Comparison of ENCODE assay signal across 8 cellular contexts in the genomic region with DNA sequence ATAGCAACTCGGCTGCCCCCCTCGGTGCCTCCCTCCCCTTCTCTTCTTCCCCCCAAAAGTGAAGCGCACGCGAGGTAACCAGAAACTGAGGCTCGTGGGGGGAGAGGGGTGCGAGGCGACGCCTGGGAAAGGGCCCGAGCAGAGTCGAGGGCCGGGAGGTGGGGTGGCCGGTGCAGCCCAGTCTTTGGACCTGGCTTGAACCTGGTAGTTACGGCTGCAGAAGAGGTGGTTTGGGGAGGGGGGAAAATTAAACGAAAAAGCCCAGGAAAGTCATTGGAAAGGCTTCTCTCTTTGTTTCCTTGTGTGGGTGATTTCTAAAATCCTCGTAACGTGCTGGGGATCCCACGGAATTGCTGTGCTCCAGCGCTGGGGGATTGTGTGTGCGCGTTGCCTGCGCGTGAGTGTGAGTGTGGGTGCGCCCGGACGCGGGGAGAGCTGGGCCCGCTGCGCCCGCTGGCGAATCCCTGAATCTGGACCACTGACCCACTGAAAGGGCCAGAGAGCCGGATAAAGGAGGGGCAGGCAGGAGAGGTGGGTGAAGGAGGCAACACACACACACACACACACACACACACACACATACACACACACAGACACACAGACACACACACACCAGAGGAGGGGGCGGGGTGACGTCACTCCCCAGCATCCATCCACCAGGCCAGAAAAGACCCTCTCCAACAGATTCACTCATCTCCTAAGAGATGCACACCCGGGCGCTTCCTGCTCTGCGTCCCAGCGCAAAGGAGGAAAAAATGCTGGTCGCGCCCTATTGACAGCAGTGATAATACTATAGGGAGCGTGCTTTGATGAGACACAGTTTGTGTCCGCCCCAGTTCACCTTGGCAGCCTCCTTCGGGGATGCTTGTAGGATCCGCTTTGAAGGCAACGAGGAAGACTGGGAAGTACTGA.
DNase-seq lines count a peak whose midpoint lies in the region; ATAC-seq, FAIRE-seq and TF ChIP-seq lines count a peak whose summit lies in the region.

No MANE protein-coding gene starts in this region.

- ATAC-seq in stimulated activated naive CD8-positive, alpha-beta T cell treated with anti-CD3 and anti-CD28 coated beads, Interleukin-15, Interleukin-2, amounts not matched to agents 100 U/mL and 50 U/mL, for 24 hours, result no peak
- no peak for ATAC-seq in naive thymus-derived CD4-positive, alpha-beta T cell
- no peak for ATAC-seq in HG03469 (IDR thresholded peaks at IDR 0.05; ENCODE audit: unreplicated experiment)

- intact Hi-C loops in naive thymus-derived CD4-positive, alpha-beta T cell (cut with micrococcal nuclease), result no loop called here

- peak overlapping the region; percentile 86 for H3K9ac ChIP-seq in endodermal cell (ENCODE audit: extremely low read depth, low read length, poor library complexity, severe bottlenecking)

- no peaks in the 10 kb centered on the region for H3K36me3 Mint-ChIP-seq in stimulated activated naive CD8-positive, alpha-beta T cell treated with anti-CD3 and anti-CD28 coated beads, Interleukin-15, Interleukin-2, amounts not matched to agents 100 ng/mL and 50 ng/mL, for 24 hours (ENCODE audit: low read depth)
- no peaks in the 10 kb centered on the region for H3K36me3 Mint-ChIP-seq in endodermal cell (ENCODE audit: low read depth)
- no peaks in the 10 kb centered on the region for H3K36me3 Mint-ChIP-seq in naive thymus-derived CD4-positive, alpha-beta T cell

- no peak for TF ChIP-seq CTCF in endodermal cell (conservative IDR thresholded peaks at IDR 0.05)

- peak overlapping the region; percentile 51 for H3K4me3 Mint-ChIP-seq in stimulated activated naive CD8-positive, alpha-beta T cell treated with anti-CD3 and anti-CD28 coated beads, Interleukin-15, Interleukin-2, amounts not matched to agents 100 ng/mL and 50 ng/mL, for 24 hours
- peak overlapping the region; percentile 91 for H3K4me3 Mint-ChIP-seq in endodermal cell
- peak overlapping the region; percentile 37 to 80 (median 69) for H3K4me3 Mint-ChIP-seq in naive thymus-derived CD4-positive, alpha-beta T cell

- H3K9me3 ChIP-seq in endodermal cell (ENCODE audit: control insufficient read depth, low read length), result no peaks in the 10 kb centered on the region
- no peaks in the 10 kb centered on the region for H3K9me3 ChIP-seq in naive thymus-derived CD4-positive, alpha-beta T cell (ENCODE audit: control insufficient read depth in 2 of 3, low read length in 3 of 3)
- no peaks in the 10 kb centered on the region for H3K9me3 ChIP-seq in MG63

- CTCF ChIA-PET in naive thymus-derived CD4-positive, alpha-beta T cell (lab: Charles Lee), result no interaction called here

- FAIRE-seq in RCC 7860 (lab: Jason Lieb, UNC), result no peak

- POLR2A ChIA-PET in naive thymus-derived CD4-positive, alpha-beta T cell (lab: Charles Lee), result no interaction called here

- WGBS in endodermal cell (ENCODE audit: insufficient coverage in 1 of 2, insufficient read length in 1 of 2), 2 experiments, result 34 to 70% methylated on average over 15 to 45 of the region's 45 CpGs

- peak overlapping the region; percentile 83 for H3K27ac ChIP-seq in endodermal cell (ENCODE audit: low read depth, low read length)
- H3K27ac ChIP-seq in naive thymus-derived CD4-positive, alpha-beta T cell (ENCODE audit: low read depth, low read length), result no peak overlapping the region

- H3K27ac Mint-ChIP-seq in stimulated activated naive CD8-positive, alpha-beta T cell treated with anti-CD3 and anti-CD28 coated beads, Interleukin-15, Interleukin-2, amounts not matched to agents 100 ng/mL and 50 ng/mL, for 24 hours, result no peak overlapping the region
- H3K27ac Mint-ChIP-seq in endodermal cell, result peak overlapping the region; percentile 55
- no peak overlapping the region for H3K27ac Mint-ChIP-seq in naive thymus-derived CD4-positive, alpha-beta T cell

- H3K27me3 ChIP-seq in endodermal cell (ENCODE audit: control insufficient read depth, insufficient read depth, low read length, poor library complexity, severe bottlenecking) (no peaks in the 10 kb centered on the region), MG63 (no peaks in the 10 kb centered on the region)
- peaks cover 0 to 2% of the 10 kb centered on the region in 2 donors for H3K27me3 ChIP-seq in naive thymus-derived CD4-positive, alpha-beta T cell (ENCODE audit: control insufficient read depth in 2 of 2, insufficient read depth in 2 of 2, low read length in 2 of 2)

- H3K4me3 ChIP-seq in endodermal cell (ENCODE audit: low read length) (peak overlapping the region; percentile 90), MG63 (no peak overlapping the region)
- H3K4me3 ChIP-seq in naive thymus-derived CD4-positive, alpha-beta T cell (ENCODE audit: low read length), result no peak overlapping the region

- peaks cover 2% of the 10 kb centered on the region for H3K4me1 ChIP-seq in endodermal cell (ENCODE audit: control insufficient read depth, insufficient read depth, low read length)
- no peaks in the 10 kb centered on the region for H3K4me1 ChIP-seq in naive thymus-derived CD4-positive, alpha-beta T cell (ENCODE audit: control insufficient read depth in 2 of 2, insufficient read depth in 2 of 2, low read length in 2 of 2)

- no peak for DNase-seq in stimulated activated naive CD8-positive, alpha-beta T cell treated with anti-CD3 and anti-CD28 coated beads, Interleukin-15, Interleukin-2, amounts not matched to agents 100 U/mL and 50 U/mL, for 24 hours
- peak; percentile 67 for DNase-seq in endodermal cell
- DNase-seq in naive thymus-derived CD4-positive, alpha-beta T cell, result no peak
- DNase-seq in activated CD8-positive, alpha-beta memory T cell treated with anti-CD3 and anti-CD28 coated beads, Interleukin-2, amount 50 U/mL, for 48 hours, result no peak
- no peak for DNase-seq in MG63
- no peak for DNase-seq in RCC 7860 (ENCODE audit: low spot score)

- no peaks in the 10 kb centered on the region for H3K9me3 Mint-ChIP-seq in stimulated activated naive CD8-positive, alpha-beta T cell treated with anti-CD3 and anti-CD28 coated beads, Interleukin-15, Interleukin-2, amounts not matched to agents 100 ng/mL and 50 ng/mL, for 24 hours
- no peaks in the 10 kb centered on the region for H3K9me3 Mint-ChIP-seq in endodermal cell
- no peaks in the 10 kb centered on the region for H3K9me3 Mint-ChIP-seq in naive thymus-derived CD4-positive, alpha-beta T cell

- peaks cover 61% of the 10 kb centered on the region for H3K27me3 Mint-ChIP-seq in stimulated activated naive CD8-positive, alpha-beta T cell treated with anti-CD3 and anti-CD28 coated beads, Interleukin-15, Interleukin-2, amounts not matched to agents 100 ng/mL and 50 ng/mL, for 24 hours
- H3K27me3 Mint-ChIP-seq in endodermal cell (ENCODE audit: insufficient read depth), result peaks cover 40% of the 10 kb centered on the region
- H3K27me3 Mint-ChIP-seq in naive thymus-derived CD4-positive, alpha-beta T cell, result peaks cover 52 to 64% (median 59%) of the 10 kb centered on the region in 5 donors

- H3K36me3 ChIP-seq in endodermal cell (ENCODE audit: control insufficient read depth, insufficient read depth, low read length) (no peaks in the 10 kb centered on the region), MG63 (no peaks in the 10 kb centered on the region)
- no peaks in the 10 kb centered on the region for H3K36me3 ChIP-seq in naive thymus-derived CD4-positive, alpha-beta T cell (ENCODE audit: control insufficient read depth in 2 of 3, insufficient read depth in 3 of 3, low read length in 3 of 3)

- H3K4me1 Mint-ChIP-seq in stimulated activated naive CD8-positive, alpha-beta T cell treated with anti-CD3 and anti-CD28 coated beads, Interleukin-15, Interleukin-2, amounts not matched to agents 100 ng/mL and 50 ng/mL, for 24 hours (ENCODE audit: low read depth), result peaks cover 11% of the 10 kb centered on the region
- H3K4me1 Mint-ChIP-seq in endodermal cell, result peaks cover 28% of the 10 kb centered on the region
- H3K4me1 Mint-ChIP-seq in naive thymus-derived CD4-positive, alpha-beta T cell, result peaks cover 0 to 24% (median 18%) of the 10 kb centered on the region in 7 donors
